In the genomic region with DNA sequence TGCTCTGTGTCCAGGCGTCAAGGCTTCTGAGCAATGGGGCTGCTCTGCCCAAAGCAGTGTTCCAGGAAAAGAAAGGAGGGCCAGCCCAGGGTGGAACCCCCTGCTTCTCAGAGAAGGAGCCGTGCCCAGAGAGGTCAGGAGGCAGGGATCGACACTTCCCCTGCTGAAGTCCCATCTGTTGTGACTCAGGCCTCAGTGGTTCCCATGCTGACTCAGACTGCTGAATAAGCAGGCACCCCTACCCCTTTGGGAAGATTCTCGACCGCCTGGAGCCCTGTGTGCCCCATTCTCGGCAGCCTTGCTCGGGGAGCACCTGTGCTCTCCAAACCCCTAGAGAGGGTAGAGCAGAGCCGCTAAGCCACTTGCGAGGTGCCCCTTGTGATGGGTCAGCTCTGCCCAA, we compare ENCODE assay signal across 1 cellular context.
TF ChIP-seq lines count a peak whose summit lies in the region.

No MANE protein-coding gene starts in this region.

TF ChIP-seq in IMR-90, 13 proteins besides CTCF, POLR2A, EP300 and RAD21:
- TF ChIP-seq FOS (IDR thresholded peaks at IDR 0.05; ENCODE audit: low read depth, low read length) (no peak), SMC3 (IDR thresholded peaks at IDR 0.05; ENCODE audit: low read depth, low read length) (no peak), CHD1 (IDR thresholded peaks at IDR 0.05; ENCODE audit: low read depth, low read length) (no peak)
TF ChIP-seq in IMR-90: peak in this region for 0.
